In genomic region chr3:56042326-56042951, GRCh38 we compare ENCODE assay signal across 8 cellular contexts.
A peak's percentile ranks its signal among the peaks of the same experiment; 100 is the strongest.
DNase-seq lines count a peak whose midpoint lies in the region; ATAC-seq and TF ChIP-seq lines count a peak whose summit lies in the region.

No MANE protein-coding gene starts in this region.

- H3K4me1 ChIP-seq in PC-9 (replicated peaks; ENCODE audit: insufficient read depth) (no peaks in the 10 kb centered on the region), psoas muscle (no peaks in the 10 kb centered on the region)

- no TSS peak for BruUV-seq in PC-9 (replicated peaks; lab: Mats Ljungman, UMichigan)

- H3K27ac Mint-ChIP-seq in T-helper 17 cell: no peak overlapping the region

- POLR2A ChIA-PET in PC-9 (lab: Charles Lee; ENCODE audit: unreplicated experiment): no interaction called here

- H3K9me2 ChIP-seq in PC-9 (ENCODE audit: insufficient read depth): no peaks in the 10 kb centered on the region

- CTCF ChIA-PET in PC-9 (lab: Charles Lee): no interaction called here

- H3K4me1 Mint-ChIP-seq in T-helper 17 cell: no peaks in the 10 kb centered on the region

- TF ChIP-seq CTCF in PC-9 (conservative IDR thresholded peaks at IDR 0.05): peak; percentile 71
- TF ChIP-seq CTCF in psoas muscle (IDR thresholded peaks at IDR 0.05): peak; percentile 34

- no peak overlapping the region for H3K4me3 ChIP-seq in PC-9
- H3K4me3 ChIP-seq in psoas muscle: no peak overlapping the region

- H4K20me1 ChIP-seq in PC-9 (ENCODE audit: insufficient read depth): no peaks in the 10 kb centered on the region

- H3K36me3 ChIP-seq in PC-9 (ENCODE audit: low read depth) (no peaks in the 10 kb centered on the region), psoas muscle (ENCODE audit: insufficient read depth in 1 of 2, low read depth in 1 of 2) (no peaks in the 10 kb centered on the region)

- 42 to 47% (median 43%) methylated on average over 10 of the region's 10 CpGs for WGBS in psoas muscle, 3 donors

- H3F3A ChIP-seq in PC-9 (ENCODE audit: insufficient read depth, low read depth): no peaks in the 10 kb centered on the region

- H3K27ac ChIP-seq in PC-9 (no peak overlapping the region), psoas muscle (no peak overlapping the region)

- ATAC-seq in psoas muscle: peak; percentile 57 to 71 (median 60)
- no peak for ATAC-seq in T-helper 17 cell

- no peak overlapping the region for H3K4me3 Mint-ChIP-seq in T-helper 17 cell

- H3K27me3 Mint-ChIP-seq in T-helper 17 cell: no peaks in the 10 kb centered on the region

- DNase-seq in NCI-H2107 treated with DMSO at 0.1 percent for 48 hours (lab: John Stamatoyannopoulos, UW; ENCODE audit: unreplicated experiment) (peak; percentile 10), NCI-H2107 (lab: John Stamatoyannopoulos, UW) (no peak), PC-9 (peak; percentile 1 to 50), fibroblast of peridontal ligament (ENCODE audit: extremely low read depth) (peak; percentile 72), psoas muscle (no peak), NCI-H1436 treated with DMSO at 0.1 percent for 48 hours (lab: John Stamatoyannopoulos, UW) (no peak), T-helper 17 cell (no peak), germinal center (ENCODE audit: low spot score) (no peak)

- H3K4me2 ChIP-seq in PC-9: 0 out of 2 replicates have a peak overlapping the region, but pooled peaks have one; percentile 24

- H3K36me3 Mint-ChIP-seq in T-helper 17 cell (ENCODE audit: low read depth): no peaks in the 10 kb centered on the region

- H3K79me2 ChIP-seq in PC-9 (ENCODE audit: low read depth): no peaks in the 10 kb centered on the region

- intact Hi-C loops in PC-9 (cut with micrococcal nuclease; ENCODE audit: unreplicated experiment) (loop anchor here (5.0 to 10.0 kb wide), 3 partner anchors 138 to 1190 kb away; partner anchors contain the start of gene WNT5A), psoas muscle (cut with DNase I) (loop anchor here in 1 of 2 donors (5.0 kb wide), 1 partner anchor 555 kb away; the partner anchor contains the start of gene WNT5A)

- no peak overlapping the region for H2AFZ ChIP-seq in PC-9

- no peaks in the 10 kb centered on the region for H3K9me3 ChIP-seq in PC-9 (ENCODE audit: insufficient read depth, low read depth)
- H3K9me3 ChIP-seq in psoas muscle: no peaks in the 10 kb centered on the region
- no peaks in the 10 kb centered on the region for H3K9me3 ChIP-seq in T-helper 17 cell (ENCODE audit: control insufficient read depth, low read length, poor library complexity, severe bottlenecking)

- H3K27me3 ChIP-seq in PC-9 (ENCODE audit: insufficient read depth, low read depth) (peaks cover 3% of the 10 kb centered on the region; the same call in 1 of the 2 replicates), psoas muscle (ENCODE audit: insufficient read depth in 3 of 3, low read length in 2 of 3) (peaks cover 0 to 7% (median 1%) of the 10 kb centered on the region in 3 donors)

Comparison
In these comparisons a context has a peak if more than half of its experiments do, and no peak if none do; other contexts are left out.
1. DNase-seq: peak in NCI-H2107 treated with DMSO at 0.1 percent for 48 hours (single experiment), PC-9 (2 of 2) and fibroblast of peridontal ligament (single experiment); none in NCI-H2107 (single experiment), psoas muscle (0 of 2), NCI-H1436 treated with DMSO at 0.1 percent for 48 hours (single experiment), T-helper 17 cell (0 of 3) and germinal center (single experiment).